Comparison of ENCODE assay signal across 10 cellular contexts in genomic region chr6:42520786-42521607, GRCh38. TPM values are rescaled to one million over a fixed set of nuclear protein-coding genes. Genes with fewer than 3 reads are reported as not detected.
A peak's percentile ranks its signal among the peaks of the same experiment; 100 is the strongest.
DNase-seq lines count a peak whose midpoint lies in the region; ATAC-seq, FAIRE-seq and TF ChIP-seq lines count a peak whose summit lies in the region.
"Had no signal": no experiment of that assay in that cellular context is flagged by ENCODE, and none has a peak within 500 bp of the region (broad histone marks: within the 10 kb centered on the region; RNA-seq: fewer than 3 reads in every experiment).

No MANE protein-coding gene starts in this region.

- H3K27ac Mint-ChIP-seq in astrocyte (ENCODE audit: unreplicated experiment) (no peak overlapping the region), neural progenitor cell (no peak overlapping the region)
- H3K27ac Mint-ChIP-seq: brain had no signal

- H2AFZ ChIP-seq in astrocyte (ENCODE audit: low read depth, low read length) (no peak overlapping the region), neural progenitor cell (replicated peaks) (no peak overlapping the region)

- peaks cover 5% of the 10 kb centered on the region for H3K4me1 Mint-ChIP-seq in astrocyte (ENCODE audit: low read depth, unreplicated experiment)
- no peaks in the 10 kb centered on the region for H3K4me1 Mint-ChIP-seq in neural progenitor cell
- H3K4me1 Mint-ChIP-seq: brain had no signal

- FAIRE-seq in astrocyte (lab: Jason Lieb, UNC) = no peak

- H3K9me3 ChIP-seq in astrocyte (ENCODE audit: insufficient read depth, low read depth, low read length) = no peaks in the 10 kb centered on the region
- no peaks in the 10 kb centered on the region for H3K9me3 ChIP-seq in neural progenitor cell (ENCODE audit: low read depth)
- H3K9me3 ChIP-seq: suprapubic skin had no signal

- H3K4me3 Mint-ChIP-seq in astrocyte (ENCODE audit: unreplicated experiment) = no peak overlapping the region
- H3K4me3 Mint-ChIP-seq in neural progenitor cell = no peak overlapping the region
- H3K4me3 Mint-ChIP-seq: brain had no signal

- H4K20me1 ChIP-seq in astrocyte (ENCODE audit: insufficient read depth, low read length) = no peaks in the 10 kb centered on the region
- no peaks in the 10 kb centered on the region for H4K20me1 ChIP-seq in neural progenitor cell (ENCODE audit: low read depth)

- H3K27ac ChIP-seq in astrocyte (ENCODE audit: low read depth, low read length) (peak overlapping the region; percentile 57), neural progenitor cell (no peak overlapping the region)
- H3K27ac ChIP-seq: suprapubic skin had no signal

- no peaks in the 10 kb centered on the region for H3K36me3 Mint-ChIP-seq in astrocyte (ENCODE audit: low read depth, unreplicated experiment)
- no peaks in the 10 kb centered on the region for H3K36me3 Mint-ChIP-seq in neural progenitor cell
- H3K36me3 Mint-ChIP-seq: brain had no signal

- H3K27me3 Mint-ChIP-seq in astrocyte (ENCODE audit: low read depth, unreplicated experiment) (no peaks in the 10 kb centered on the region), neural progenitor cell (ENCODE audit: insufficient read depth, low read depth) (peaks cover 3% of the 10 kb centered on the region)

- DNase-seq in CD1c-positive myeloid dendritic cell (ENCODE audit: extremely low spot score) (peak; percentile 32), KG1 (lab: John Stamatoyannopoulos, UW) (peak; percentile 12), astrocyte (ENCODE audit: low read depth) (peak; percentile 89), COLO668 (lab: John Stamatoyannopoulos, UW; ENCODE audit: unreplicated experiment) (no peak), neural progenitor cell (ENCODE audit: low spot score) (no peak), NCI-H2081 (lab: John Stamatoyannopoulos, UW) (no peak)
- no peak for DNase-seq in activated effector memory CD4-positive, alpha-beta T cell treated with Interleukin-2 at 50 U/mL for 16 hours

- TF ChIP-seq CTCF in astrocyte (IDR thresholded peaks at IDR 0.05; ENCODE audit: insufficient read depth, low read depth, low read length) (no peak), neural progenitor cell (IDR thresholded peaks at IDR 0.05) (no peak)

- H3K4me2 ChIP-seq in astrocyte (ENCODE audit: low read length) = peak overlapping the region; percentile 56
- H3K4me2 ChIP-seq in neural progenitor cell = no peak overlapping the region

- H3K4me1 ChIP-seq in astrocyte (ENCODE audit: insufficient read depth, low read length) (peaks cover 14% of the 10 kb centered on the region), neural progenitor cell (no peaks in the 10 kb centered on the region)
- H3K4me1 ChIP-seq: suprapubic skin had no signal

- H3K9ac ChIP-seq in astrocyte (ENCODE audit: low read length) = peak overlapping the region; percentile 11
- H3K9ac ChIP-seq in neural progenitor cell = no peak overlapping the region

- ATAC-seq in GM19463 (IDR thresholded peaks at IDR 0.05; ENCODE audit: unreplicated experiment) = peak; percentile 73

- H3K9me3 Mint-ChIP-seq in astrocyte (ENCODE audit: unreplicated experiment) (no peaks in the 10 kb centered on the region), neural progenitor cell (no peaks in the 10 kb centered on the region)

- H3K27me3 ChIP-seq in astrocyte (ENCODE audit: insufficient read depth, low read length) (no peaks in the 10 kb centered on the region), neural progenitor cell (no peaks in the 10 kb centered on the region)
- H3K27me3 ChIP-seq: suprapubic skin had no signal

- H3F3A ChIP-seq in neural progenitor cell (ENCODE audit: low read depth) = peaks cover 4% of the 10 kb centered on the region

- no peak overlapping the region for H3K4me3 ChIP-seq in astrocyte (ENCODE audit: insufficient read depth, low read depth, low read length)
- H3K4me3 ChIP-seq in neural progenitor cell = no peak overlapping the region
- H3K4me3 ChIP-seq: suprapubic skin had no signal

- H3K36me3 ChIP-seq in astrocyte (ENCODE audit: insufficient read depth, low read length) (no peaks in the 10 kb centered on the region), neural progenitor cell (no peaks in the 10 kb centered on the region)
- H3K36me3 ChIP-seq: suprapubic skin had no signal

- H3K79me2 ChIP-seq in astrocyte (ENCODE audit: insufficient read depth, low read length) = no peaks in the 10 kb centered on the region
- no peaks in the 10 kb centered on the region for H3K79me2 ChIP-seq in neural progenitor cell (ENCODE audit: low read depth)

RNA-seq across cellular contexts. Expression of gene UBR2, which starts 42.8 kb away (rescaled TPM):
- total RNA-seq in astrocyte (22.2 and 23.3 TPM in 2 replicates), neural progenitor cell (ENCODE audit: low replicate concordance) (24.4 and 34.7 TPM in 2 replicates)

Comparison
In these comparisons a context has a peak if more than half of its experiments do, and no peak if none do; other contexts are left out.
1. DNase-seq: peak in CD1c-positive myeloid dendritic cell (single experiment), KG1 (single experiment) and astrocyte (single experiment); none in COLO668 (single experiment), neural progenitor cell (single experiment), activated effector memory CD4-positive, alpha-beta T cell treated with Interleukin-2 at 50 U/mL for 16 hours (single experiment) and NCI-H2081 (0 of 2).